12 cellular contexts compared by ENCODE assay signal in genomic region chr3:127226946-127227842, GRCh38. TPM values are rescaled to one million over a fixed set of nuclear protein-coding genes. Genes with fewer than 3 reads are reported as not detected.
DNase-seq lines count a peak whose midpoint lies in the region; ATAC-seq lines count a peak whose summit lies in the region.
"Had no signal": no experiment of that assay in that cellular context is flagged by ENCODE, and none has a peak within 500 bp of the region (broad histone marks: within the 10 kb centered on the region; RNA-seq: fewer than 3 reads in every experiment).

No MANE protein-coding gene starts in this region.

- peaks cover 1% of the 10 kb centered on the region for H3K36me3 Mint-ChIP-seq in activated CD4-positive, alpha-beta T cell treated with anti-CD3 and anti-CD28 coated beads, Interleukin-2, amount 10 ng/mL, durations not matched to agents 24 days and 14 days (ENCODE audit: low read depth)
- H3K36me3 Mint-ChIP-seq in activated CD4-positive, alpha-beta T cell treated with anti-CD3 and anti-CD28 coated beads, Interleukin-2, amount 10 ng/mL, durations not matched to agents 7 days and 5 days (ENCODE audit: low read depth): no peaks in the 10 kb centered on the region

- intact Hi-C loops in activated CD4-positive, alpha-beta T cell treated with anti-CD3 and anti-CD28 coated beads, Interleukin-2, amount 10 ng/mL, durations not matched to agents 24 days and 14 days (cut with micrococcal nuclease): no loop called here

- DNase-seq in activated CD4-positive, alpha-beta T cell treated with anti-CD3 and anti-CD28 coated beads, Interleukin-2, amount 10 ng/mL, durations not matched to agents 24 days and 14 days: peak; percentile 76
- no peak for DNase-seq in activated CD4-positive, alpha-beta T cell treated with anti-CD3 and anti-CD28 coated beads, Interleukin-2, amount 10 ng/mL, durations not matched to agents 7 days and 5 days
- DNase-seq in NCI-H146 treated with DMSO at 0.1 percent for 48 hours (lab: John Stamatoyannopoulos, UW; ENCODE audit: unreplicated experiment) (peak; percentile 73), hepatic stellate cell (ENCODE audit: low spot score) (no peak), T1000 (lab: John Stamatoyannopoulos, UW) (no peak)
- DNase-seq: IMR-90, natural killer cell had no signal

- H3K4me1 Mint-ChIP-seq in activated CD4-positive, alpha-beta T cell treated with anti-CD3 and anti-CD28 coated beads, Interleukin-2, amount 10 ng/mL, durations not matched to agents 24 days and 14 days: peaks cover 14% of the 10 kb centered on the region
- peaks cover 9% of the 10 kb centered on the region for H3K4me1 Mint-ChIP-seq in activated CD4-positive, alpha-beta T cell treated with anti-CD3 and anti-CD28 coated beads, Interleukin-2, amount 10 ng/mL, durations not matched to agents 7 days and 5 days

- no peak for ATAC-seq in HG02981 (IDR thresholded peaks at IDR 0.05; ENCODE audit: unreplicated experiment)
- ATAC-seq: natural killer cell had no signal

- WGBS in ectodermal cell, 2 experiments: 65 to 68% methylated on average over 15 to 19 of the region's 22 CpGs

- CTCF ChIA-PET in activated CD4-positive, alpha-beta T cell treated with anti-CD3 and anti-CD28 coated beads, Interleukin-2, amount 10 ng/mL, durations not matched to agents 7 days and 5 days (lab: Charles Lee): interaction anchor here (1.0 kb wide), 1 partner anchor 104 kb away, joined by 3 read pairs; no protein-coding TSS in a partner anchor

- peak overlapping the region; percentile 53 for H3K4me3 Mint-ChIP-seq in activated CD4-positive, alpha-beta T cell treated with anti-CD3 and anti-CD28 coated beads, Interleukin-2, amount 10 ng/mL, durations not matched to agents 24 days and 14 days
- H3K4me3 Mint-ChIP-seq in activated CD4-positive, alpha-beta T cell treated with anti-CD3 and anti-CD28 coated beads, Interleukin-2, amount 10 ng/mL, durations not matched to agents 7 days and 5 days: no peak overlapping the region

- no peaks in the 10 kb centered on the region for H3K27me3 Mint-ChIP-seq in activated CD4-positive, alpha-beta T cell treated with anti-CD3 and anti-CD28 coated beads, Interleukin-2, amount 10 ng/mL, durations not matched to agents 24 days and 14 days
- H3K27me3 Mint-ChIP-seq in activated CD4-positive, alpha-beta T cell treated with anti-CD3 and anti-CD28 coated beads, Interleukin-2, amount 10 ng/mL, durations not matched to agents 7 days and 5 days: peaks cover 2% of the 10 kb centered on the region

- H3K4me1 ChIP-seq in ectodermal cell (ENCODE audit: control insufficient read depth, insufficient read depth, low read length) (peaks cover 7% of the 10 kb centered on the region), skeletal muscle satellite cell (ENCODE audit: control insufficient read depth, insufficient read depth, low read length) (no peaks in the 10 kb centered on the region)

- H3K4me2 ChIP-seq in skeletal muscle satellite cell (ENCODE audit: low read length): peak overlapping the region; percentile 67

- H3K9me3 ChIP-seq in ectodermal cell (ENCODE audit: control insufficient read depth, low read length) (no peaks in the 10 kb centered on the region), skeletal muscle satellite cell (replicated peaks; ENCODE audit: low read length) (no peaks in the 10 kb centered on the region)

- no peak overlapping the region for H3K9ac ChIP-seq in skeletal muscle satellite cell (ENCODE audit: low read depth, low read length)

- POLR2A ChIA-PET in activated CD4-positive, alpha-beta T cell treated with anti-CD3 and anti-CD28 coated beads, Interleukin-2, amount 10 ng/mL, durations not matched to agents 7 days and 5 days (lab: Charles Lee): interaction anchor here (0.6 kb wide), 1 partner anchor 28 kb away, joined by 4 read pairs; no protein-coding TSS in a partner anchor

- peak overlapping the region; percentile 12 for H3K27ac ChIP-seq in ectodermal cell (ENCODE audit: insufficient read depth, low read depth, low read length, poor library complexity, severe bottlenecking)

- H3K4me3 ChIP-seq in ectodermal cell (ENCODE audit: insufficient read depth, low read depth, low read length): no peak overlapping the region
- H3K4me3 ChIP-seq in skeletal muscle satellite cell (ENCODE audit: low read length): peak overlapping the region; percentile 27

- no peak overlapping the region for H3K27ac Mint-ChIP-seq in activated CD4-positive, alpha-beta T cell treated with anti-CD3 and anti-CD28 coated beads, Interleukin-2, amount 10 ng/mL, durations not matched to agents 24 days and 14 days
- no peak overlapping the region for H3K27ac Mint-ChIP-seq in activated CD4-positive, alpha-beta T cell treated with anti-CD3 and anti-CD28 coated beads, Interleukin-2, amount 10 ng/mL, durations not matched to agents 7 days and 5 days
- H3K27ac Mint-ChIP-seq: natural killer cell had no signal

- no peaks in the 10 kb centered on the region for H3K27me3 ChIP-seq in ectodermal cell (ENCODE audit: control insufficient read depth, insufficient read depth, low read length, poor library complexity, severe bottlenecking)
- H3K27me3 ChIP-seq in skeletal muscle satellite cell (ENCODE audit: control insufficient read depth, insufficient read depth, low read length): no peaks in the 10 kb centered on the region

- H3K36me3 ChIP-seq in ectodermal cell (ENCODE audit: control insufficient read depth, insufficient read depth, low read length): no peaks in the 10 kb centered on the region
- no peaks in the 10 kb centered on the region for H3K36me3 ChIP-seq in skeletal muscle satellite cell (ENCODE audit: insufficient read depth, low read length)

- H3K9me3 Mint-ChIP-seq in activated CD4-positive, alpha-beta T cell treated with anti-CD3 and anti-CD28 coated beads, Interleukin-2, amount 10 ng/mL, durations not matched to agents 24 days and 14 days: peaks cover 28% of the 10 kb centered on the region
- H3K9me3 Mint-ChIP-seq in activated CD4-positive, alpha-beta T cell treated with anti-CD3 and anti-CD28 coated beads, Interleukin-2, amount 10 ng/mL, durations not matched to agents 7 days and 5 days: peaks cover 15% of the 10 kb centered on the region

RNA-seq across cellular contexts. Expression of gene PRR23E, which starts 34.3 kb away (rescaled TPM):
- total RNA-seq in activated CD4-positive, alpha-beta T cell treated with anti-CD3 and anti-CD28 coated beads, Interleukin-2, amount 10 ng/mL, durations not matched to agents 24 days and 14 days: not detected in 2 replicates
- total RNA-seq in activated CD4-positive, alpha-beta T cell treated with anti-CD3 and anti-CD28 coated beads, Interleukin-2, amount 10 ng/mL, durations not matched to agents 7 days and 5 days: not detected
- not detected for polyA plus RNA-seq in ectodermal cell (2013, experiment 1 of 4)
- not detected for polyA plus RNA-seq in ectodermal cell (2013, experiment 2 of 4)
- polyA plus RNA-seq in ectodermal cell (2013, experiment 3 of 4): not detected
- not detected for polyA plus RNA-seq in ectodermal cell (2013, experiment 4 of 4)
- not detected in 2 replicates for total RNA-seq in skeletal muscle satellite cell (2012; rRNA removed)
- total RNA-seq: activated CD8-positive, alpha-beta memory T cell treated with anti-CD3 and anti-CD28 coated beads for 36 hours; IMR-90; natural killer cell; ureter had no signal
- polyA plus RNA-seq: IMR-90 had no signal

Comparison
In these comparisons a context has a peak if more than half of its experiments do, and no peak if none do; other contexts are left out.
1. DNase-seq: peak in activated CD4-positive, alpha-beta T cell treated with anti-CD3 and anti-CD28 coated beads, Interleukin-2, amount 10 ng/mL, durations not matched to agents 24 days and 14 days (single experiment) and NCI-H146 treated with DMSO at 0.1 percent for 48 hours (single experiment); none in activated CD4-positive, alpha-beta T cell treated with anti-CD3 and anti-CD28 coated beads, Interleukin-2, amount 10 ng/mL, durations not matched to agents 7 days and 5 days (single experiment), hepatic stellate cell (single experiment) and T1000 (single experiment).